In the genomic region with DNA sequence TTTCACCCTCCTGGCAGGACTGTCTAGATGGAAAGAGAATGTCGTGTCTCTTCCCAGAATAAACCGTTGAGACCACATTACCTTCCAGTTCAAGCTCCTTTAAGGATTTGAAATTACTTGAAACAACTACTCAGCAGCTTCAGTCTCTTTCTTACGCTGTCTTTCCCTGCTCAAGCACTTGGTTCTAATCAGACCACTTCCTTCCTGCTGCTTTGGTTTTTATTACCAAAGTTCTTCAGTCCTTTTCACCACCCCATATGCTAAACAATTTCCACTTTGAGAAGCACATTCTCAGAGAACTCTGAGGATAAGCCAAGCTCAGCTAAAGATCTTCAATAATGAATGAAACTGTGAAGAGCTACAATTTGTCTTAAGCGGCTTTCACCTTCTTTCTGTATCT, we compare ENCODE assay signal across 13 cellular contexts.
A peak's percentile ranks its signal among the peaks of the same experiment; 100 is the strongest.
DNase-seq lines count a peak whose midpoint lies in the region; ATAC-seq lines count a peak whose summit lies in the region.
"Had no signal": no experiment of that assay in that cellular context is flagged by ENCODE, and none has a peak within 500 bp of the region (broad histone marks: within the 10 kb centered on the region; RNA-seq: fewer than 3 reads in every experiment).

No MANE protein-coding gene starts in this region.

- no peaks in the 10 kb centered on the region for H3K27me3 Mint-ChIP-seq in activated naive CD8-positive, alpha-beta T cell
- no peaks in the 10 kb centered on the region for H3K27me3 Mint-ChIP-seq in naive B cell

- H3K4me1 Mint-ChIP-seq in activated naive CD8-positive, alpha-beta T cell (ENCODE audit: low read depth): peaks cover 27% of the 10 kb centered on the region
- peaks cover 9 to 29% (median 24%) of the 10 kb centered on the region in 3 donors for H3K4me1 Mint-ChIP-seq in naive B cell

- H3K27ac Mint-ChIP-seq in activated naive CD8-positive, alpha-beta T cell: peak overlapping the region; percentile 82
- H3K27ac Mint-ChIP-seq in naive B cell: peak overlapping the region in 5 of 6 donors; percentile 2 to 78 (median 58)

- DNase-seq in GF-D8 (lab: John Stamatoyannopoulos, UW) (peak; percentile 51), naive B cell (no peak), NCI-H526 treated with DMSO at 0.1 percent for 48 hours (lab: John Stamatoyannopoulos, UW) (no peak), DMS53 treated with DMSO at 0.1 percent for 48 hours (lab: John Stamatoyannopoulos, UW; ENCODE audit: unreplicated experiment) (no peak)
- DNase-seq: amygdala, NCI-H1105 treated with DMSO at 0.1 percent for 48 hours, psoas muscle, trophoblast cell had no signal

- no peaks in the 10 kb centered on the region for H3K36me3 ChIP-seq in KOPT-K1 (ENCODE audit: insufficient read depth, low read length)
- H3K36me3 ChIP-seq: HAP-1 had no signal

- H3K36me3 Mint-ChIP-seq in activated naive CD8-positive, alpha-beta T cell: peaks cover 2% of the 10 kb centered on the region
- no peaks in the 10 kb centered on the region for H3K36me3 Mint-ChIP-seq in naive B cell

- H3K4me3 Mint-ChIP-seq in activated naive CD8-positive, alpha-beta T cell: peak overlapping the region; percentile 56
- no peak overlapping the region for H3K4me3 Mint-ChIP-seq in naive B cell

- H3K9me3 ChIP-seq in KOPT-K1 (ENCODE audit: insufficient read depth, low read length, poor library complexity, severe bottlenecking): no peaks in the 10 kb centered on the region
- H3K9me3 ChIP-seq: HAP-1, psoas muscle had no signal

- ATAC-seq in naive B cell (ENCODE audit: low read depth in 2 of 2) (no peak), GM19463 (IDR thresholded peaks at IDR 0.05; ENCODE audit: unreplicated experiment) (no peak)
- ATAC-seq: left lobe of liver had no signal

- peak overlapping the region; percentile 74 for H3K27ac ChIP-seq in KOPT-K1 (ENCODE audit: low read depth, low read length, poor library complexity, severe bottlenecking)
- H3K27ac ChIP-seq: psoas muscle had no signal

- no peaks in the 10 kb centered on the region for H3K9me3 Mint-ChIP-seq in activated naive CD8-positive, alpha-beta T cell (ENCODE audit: low read depth)
- peaks cover 0 to 1% (median 0%) of the 10 kb centered on the region in 7 donors for H3K9me3 Mint-ChIP-seq in naive B cell
